In the genomic region with DNA sequence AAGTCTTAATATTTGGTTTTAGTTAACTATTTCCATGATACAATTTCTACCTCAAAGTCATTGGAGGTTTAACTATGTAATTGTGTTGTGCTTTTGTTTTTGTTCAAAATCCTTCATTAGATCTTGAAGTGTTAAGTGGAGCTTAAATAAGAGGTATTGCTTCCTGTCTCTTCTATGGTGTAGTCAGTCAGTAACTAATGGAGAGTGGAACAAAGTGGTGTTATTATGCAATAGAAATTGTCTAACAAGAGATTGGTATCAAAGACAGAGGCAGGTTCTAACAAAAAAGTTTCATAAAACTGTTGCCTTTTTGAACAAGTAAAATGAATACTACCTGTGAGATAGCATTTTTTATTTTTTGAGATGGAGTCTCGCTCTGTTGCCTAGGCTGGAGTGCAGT, we compare ENCODE assay signal across 17 cellular contexts. TPM values are rescaled to one million over a fixed set of nuclear protein-coding genes. Genes with fewer than 3 reads are reported as not detected.
A peak's percentile ranks its signal among the peaks of the same experiment; 100 is the strongest.
DNase-seq lines count a peak whose midpoint lies in the region; ATAC-seq and TF ChIP-seq lines count a peak whose summit lies in the region.
"Had no signal": no experiment of that assay in that cellular context is flagged by ENCODE, and none has a peak within 500 bp of the region (broad histone marks: within the 10 kb centered on the region; RNA-seq: fewer than 3 reads in every experiment).

No MANE protein-coding gene starts in this region.

- no peaks in the 10 kb centered on the region for H4K20me1 ChIP-seq in KMS-11 (ENCODE audit: insufficient read depth)
- no peaks in the 10 kb centered on the region for H4K20me1 ChIP-seq in SK-N-SH (ENCODE audit: insufficient read depth)

- no peaks in the 10 kb centered on the region for H3K9me3 Mint-ChIP-seq in activated CD4-positive, alpha-beta T cell treated with anti-CD3 and anti-CD28 coated beads for 36 hours (ENCODE audit: low read depth)
- no peaks in the 10 kb centered on the region for H3K9me3 Mint-ChIP-seq in natural killer cell treated with Interleukin-12 subunit alpha and Interleukin-12 subunit beta and Interleukin-15 and Interleukin-18, amount 100 ng/mL, for 72 hours
- H3K9me3 Mint-ChIP-seq: stimulated activated naive CD8-positive, alpha-beta T cell treated with anti-CD3 and anti-CD28 coated beads, Interleukin-15, amount 100 ng/mL, for 72 hours had no signal

- no peak for TF ChIP-seq RAD21 in SK-N-SH (IDR thresholded peaks at IDR 0.05; ENCODE audit: low read length)

- H3K36me3 ChIP-seq in KMS-11 (ENCODE audit: insufficient read depth) (peaks cover 14% of the 10 kb centered on the region; the same call in 1 of the 2 replicates), SK-N-SH (replicated peaks in 1 of 2; ENCODE audit: control insufficient read depth in 1 of 2, insufficient read depth in 2 of 2, low read length in 1 of 2) (no peaks in the 10 kb centered on the region)
- H3K36me3 ChIP-seq: breast epithelium had no signal

- CTCF ChIA-PET in activated CD4-positive, alpha-beta T cell treated with anti-CD3 and anti-CD28 coated beads for 36 hours (lab: Charles Lee): interaction anchor here (1.2 kb wide), 1 partner anchor 24 kb away, joined by 3 read pairs; no protein-coding TSS in a partner anchor
- CTCF ChIA-PET in SK-N-SH (lab: Yijun Ruan, JAX): no interaction called here

- H3K27ac ChIP-seq in KMS-11: peak overlapping the region; percentile 89; the same call in 1 of the 2 replicates
- H3K27ac ChIP-seq in substantia nigra (ENCODE audit: low read depth, low read length, poor library complexity, severe bottlenecking): no peak overlapping the region
- no peak overlapping the region for H3K27ac ChIP-seq in SK-N-SH (ENCODE audit: low read depth in 2 of 2, low read length in 1 of 2)
- H3K27ac ChIP-seq: breast epithelium had no signal

- H3K36me3 Mint-ChIP-seq in activated CD4-positive, alpha-beta T cell treated with anti-CD3 and anti-CD28 coated beads for 36 hours (ENCODE audit: low read depth): peaks cover 58% of the 10 kb centered on the region
- H3K36me3 Mint-ChIP-seq in natural killer cell treated with Interleukin-12 subunit alpha and Interleukin-12 subunit beta and Interleukin-15 and Interleukin-18, amount 100 ng/mL, for 72 hours: peaks cover 26% of the 10 kb centered on the region

- H3K9ac ChIP-seq in KMS-11: no peak overlapping the region
- no peak overlapping the region for H3K9ac ChIP-seq in SK-N-SH

- H3K4me1 Mint-ChIP-seq in activated CD4-positive, alpha-beta T cell treated with anti-CD3 and anti-CD28 coated beads for 36 hours: peaks cover 68% of the 10 kb centered on the region
- peaks cover 48 to 62% of the 10 kb centered on the region in 2 donors for H3K4me1 Mint-ChIP-seq in natural killer cell treated with Interleukin-12 subunit alpha and Interleukin-12 subunit beta and Interleukin-15 and Interleukin-18, amount 100 ng/mL, for 72 hours (ENCODE audit: low read depth in 2 of 2)

- no peaks in the 10 kb centered on the region for H3F3A ChIP-seq in SK-N-SH (replicated peaks; ENCODE audit: insufficient read depth)

- TF ChIP-seq CTCF in KMS-11 (conservative IDR thresholded peaks at IDR 0.05; ENCODE audit: low read depth, low read length) (no peak), SK-N-SH (IDR thresholded peaks at IDR 0.05) (no peak)

- intact Hi-C loops in activated CD4-positive, alpha-beta T cell treated with anti-CD3 and anti-CD28 coated beads for 36 hours (cut with DNase I, micrococcal nuclease): no loop called here

- no peak for TF ChIP-seq EP300 in SK-N-SH (IDR thresholded peaks at IDR 0.05; ENCODE audit: borderline replicate concordance in 1 of 2, low read depth in 1 of 2, low read length in 1 of 2)

- no peak for ATAC-seq in activated CD4-positive, alpha-beta T cell treated with anti-CD3 and anti-CD28 coated beads for 36 hours
- peak; percentile 64 to 65 for ATAC-seq in natural killer cell treated with Interleukin-12 subunit alpha and Interleukin-12 subunit beta and Interleukin-15 and Interleukin-18, amount 100 ng/mL, for 72 hours
- ATAC-seq: stimulated activated naive CD8-positive, alpha-beta T cell treated with anti-CD3 and anti-CD28 coated beads, Interleukin-15, amount 100 ng/mL, for 72 hours had no signal

- H3K27me3 ChIP-seq in KMS-11 (ENCODE audit: insufficient read depth, low read depth) (no peaks in the 10 kb centered on the region), SK-N-SH (ENCODE audit: insufficient read depth) (peaks cover 51% of the 10 kb centered on the region)
- H3K27me3 ChIP-seq: breast epithelium had no signal

- peak overlapping the region; percentile 1 for H3K27ac Mint-ChIP-seq in activated CD4-positive, alpha-beta T cell treated with anti-CD3 and anti-CD28 coated beads for 36 hours
- peak overlapping the region; percentile 77 to 88 for H3K27ac Mint-ChIP-seq in natural killer cell treated with Interleukin-12 subunit alpha and Interleukin-12 subunit beta and Interleukin-15 and Interleukin-18, amount 100 ng/mL, for 72 hours

- no peaks in the 10 kb centered on the region for H3K9me2 ChIP-seq in SK-N-SH

- no peaks in the 10 kb centered on the region for H3K9me3 ChIP-seq in SK-N-SH
- H3K9me3 ChIP-seq: breast epithelium had no signal

- POLR2A ChIA-PET in activated CD4-positive, alpha-beta T cell treated with anti-CD3 and anti-CD28 coated beads for 36 hours (lab: Charles Lee): interaction anchor here (1.6 kb wide), 1 partner anchor 10 kb away, joined by 6 read pairs; no protein-coding TSS in a partner anchor
- POLR2A ChIA-PET in SK-N-SH (lab: Yijun Ruan, JAX): no interaction called here

- H3K4me3 Mint-ChIP-seq in activated CD4-positive, alpha-beta T cell treated with anti-CD3 and anti-CD28 coated beads for 36 hours: no peak overlapping the region
- H3K4me3 Mint-ChIP-seq in natural killer cell treated with Interleukin-12 subunit alpha and Interleukin-12 subunit beta and Interleukin-15 and Interleukin-18, amount 100 ng/mL, for 72 hours: peak overlapping the region; percentile 66
- H3K4me3 Mint-ChIP-seq: stimulated activated naive CD8-positive, alpha-beta T cell treated with anti-CD3 and anti-CD28 coated beads, Interleukin-15, amount 100 ng/mL, for 72 hours had no signal

- no peak overlapping the region for H2AFZ ChIP-seq in KMS-11 (ENCODE audit: low read depth)
- no peak overlapping the region for H2AFZ ChIP-seq in SK-N-SH (ENCODE audit: low read depth)

- DNase-seq in activated CD4-positive, alpha-beta T cell treated with anti-CD3 and anti-CD28 coated beads for 36 hours: no peak
- DNase-seq in activated CD4-positive, alpha-beta T cell treated with anti-CD3 and anti-CD28 coated beads for 4 hours: no peak
- DNase-seq in amniotic epithelial cell (ENCODE audit: low read depth): peak; percentile 74
- no peak for DNase-seq in natural killer cell treated with Interleukin-12 subunit alpha and Interleukin-12 subunit beta and Interleukin-15 and Interleukin-18, amount 100 ng/mL, for 72 hours (ENCODE audit: low spot score)
- DNase-seq in UCSD-AML1 (lab: John Stamatoyannopoulos, UW; ENCODE audit: unreplicated experiment): no peak
- DNase-seq in substantia nigra (lab: John Stamatoyannopoulos, UW): no peak
- no peak for DNase-seq in SK-N-SH
- DNase-seq: activated naive CD4-positive, alpha-beta T cell treated with Interleukin-2 at 50 U/mL for 16 hours; effector memory CD4-positive, alpha-beta T cell; NCI-H524 treated with DMSO at 0.1 percent for 48 hours; RPMI8226; stimulated activated naive CD8-positive, alpha-beta T cell treated with anti-CD3 and anti-CD28 coated beads, Interleukin-15, amount 100 ng/mL, for 72 hours; T-helper 9 cell had no signal

- H3K27me3 Mint-ChIP-seq in activated CD4-positive, alpha-beta T cell treated with anti-CD3 and anti-CD28 coated beads for 36 hours: no peaks in the 10 kb centered on the region
- no peaks in the 10 kb centered on the region for H3K27me3 Mint-ChIP-seq in natural killer cell treated with Interleukin-12 subunit alpha and Interleukin-12 subunit beta and Interleukin-15 and Interleukin-18, amount 100 ng/mL, for 72 hours
- H3K27me3 Mint-ChIP-seq: stimulated activated naive CD8-positive, alpha-beta T cell treated with anti-CD3 and anti-CD28 coated beads, Interleukin-15, amount 100 ng/mL, for 72 hours had no signal

- H3K4me2 ChIP-seq in KMS-11 (peak overlapping the region; percentile 61; the same call in 1 of the 2 replicates), SK-N-SH (no peak overlapping the region)

- H3K4me3 ChIP-seq in KMS-11 (IDR thresholded peaks at IDR 0.05; ENCODE audit: insufficient read depth, low read depth, low read length) (no peak overlapping the region), SK-N-SH (ENCODE audit: low read depth in 2 of 2, low read length in 1 of 2) (no peak overlapping the region)
- H3K4me3 ChIP-seq: breast epithelium had no signal

- peaks cover 100% of the 10 kb centered on the region for H3K4me1 ChIP-seq in KMS-11 (ENCODE audit: low read depth, poor library complexity, severe bottlenecking)
- H3K4me1 ChIP-seq in SK-N-SH (ENCODE audit: control insufficient read depth in 1 of 2, insufficient read depth in 2 of 2, low read depth in 1 of 2, low read length in 1 of 2): no peaks in the 10 kb centered on the region
- H3K4me1 ChIP-seq: breast epithelium had no signal

- H3K79me2 ChIP-seq in KMS-11 (ENCODE audit: insufficient read depth, low read depth) (peaks cover 96% of the 10 kb centered on the region), SK-N-SH (ENCODE audit: insufficient read depth) (no peaks in the 10 kb centered on the region)

- 0% methylated on average over 1 of the region's 1 CpG for WGBS in SK-N-SH (ENCODE audit: low lambda C conversion rate)

TF ChIP-seq in SK-N-SH, 30 proteins besides CTCF, POLR2A, EP300 and RAD21 (continues in another document):
- no peak for TF ChIP-seq EZH2phosphoT487 (IDR thresholded peaks at IDR 0.05; ENCODE audit: borderline replicate concordance, low read depth)
- no peak for TF ChIP-seq MXI1 (IDR thresholded peaks at IDR 0.05; ENCODE audit: low read depth, low read length)
- no peak for TF ChIP-seq FOSL2 (IDR thresholded peaks at IDR 0.05; ENCODE audit: borderline replicate concordance, low read depth)
- TF ChIP-seq YY1 (IDR thresholded peaks at IDR 0.05; ENCODE audit: low read depth): no peak
- TF ChIP-seq RXRA (IDR thresholded peaks at IDR 0.05; ENCODE audit: borderline replicate concordance, low read depth): no peak

RNA-seq across cellular contexts. Expression of a gene that starts 45.2 kb away (rescaled TPM):
- 1 to 10 TPM; 2.0 to 3.3 TPM for total RNA-seq in activated CD4-positive, alpha-beta T cell treated with anti-CD3 and anti-CD28 coated beads for 36 hours
- total RNA-seq in natural killer cell treated with Interleukin-12 subunit alpha and Interleukin-12 subunit beta and Interleukin-15 and Interleukin-18, amount 100 ng/mL, for 72 hours: under 1 TPM in 1 of 2 donors, not detected in 1; 0.36 TPM
- not detected in 2 replicates for polyA plus RNA-seq in SK-N-SH (2012; rRNA removed)
- polyA plus RNA-seq in SK-N-SH (2012; cell fraction: cytosol; rRNA removed): 0.01 TPM in 1 of 2 replicates, not detected in the other
- 0.05 TPM in 2 replicates for polyA plus RNA-seq in SK-N-SH (2012; cell fraction: nucleus; rRNA removed)
- total RNA-seq: frontal cortex, skeletal muscle tissue had no signal

RNA-seq across cellular contexts. Expression of a gene that starts 52.6 kb away (rescaled TPM):
- 10 to 100 TPM; 32.5 to 39.4 TPM for total RNA-seq in activated CD4-positive, alpha-beta T cell treated with anti-CD3 and anti-CD28 coated beads for 36 hours
- 10 to 100 TPM; 56.3 to 64.6 TPM for total RNA-seq in natural killer cell treated with Interleukin-12 subunit alpha and Interleukin-12 subunit beta and Interleukin-15 and Interleukin-18, amount 100 ng/mL, for 72 hours
- 100 and 105 TPM in 2 replicates for polyA plus RNA-seq in SK-N-SH (2012; rRNA removed)
- 84.1 and 96.5 TPM in 2 replicates for polyA plus RNA-seq in SK-N-SH (2012; cell fraction: cytosol; rRNA removed)
- 37.0 and 62.4 TPM in 2 replicates for polyA plus RNA-seq in SK-N-SH (2012; cell fraction: nucleus; rRNA removed)
